ENCODE assay signal across 21 cellular contexts in genomic region chr4:99649778-99650177, GRCh38. TPM values are rescaled to one million over a fixed set of nuclear protein-coding genes. Genes with fewer than 3 reads are reported as not detected.
DNase-seq lines count a peak whose midpoint lies in the region; ATAC-seq, FAIRE-seq and TF ChIP-seq lines count a peak whose summit lies in the region.
"Had no signal": no experiment of that assay in that cellular context is flagged by ENCODE, and none has a peak within 500 bp of the region (broad histone marks: within the 10 kb centered on the region; RNA-seq: fewer than 3 reads in every experiment).

No MANE protein-coding gene starts in this region.

- H3K4me1 ChIP-seq in H1 (replicated peaks in 1 of 4; ENCODE audit: control insufficient read depth in 3 of 4, insufficient read depth in 4 of 4, low read length in 3 of 4) (peaks cover 0 to 7% (median 5%) of the 10 kb centered on the region in 4 experiments; a peak in 3 of 7 replicates), small intestine (ENCODE audit: control insufficient read depth in 2 of 2, insufficient read depth in 1 of 2, low read depth in 1 of 2, low read length in 1 of 2) (no peaks in the 10 kb centered on the region)

- no peak overlapping the region for H2AK5ac ChIP-seq in H1 (ENCODE audit: low read depth, low read length)

- FAIRE-seq in H1 (lab: Jason Lieb, UNC), result no peak
- no peak for FAIRE-seq in small intestine (lab: Jason Lieb, UNC)
- FAIRE-seq: D721Med had no signal

- no peak overlapping the region for H3K23ac ChIP-seq in H1 (ENCODE audit: insufficient read length)

- CTCF ChIA-PET in H1 (lab: Charles Lee; ENCODE audit: partially characterized antibody), result interaction anchor here (0.5 to 1.4 kb wide), 2 partner anchors 81 to 83 kb away, joined by 3 to 4 read pairs; no protein-coding TSS in a partner anchor

- no peaks in the 10 kb centered on the region for H3K79me1 ChIP-seq in H1 (ENCODE audit: low read depth, low read length)

- POLR2A ChIA-PET in H1 (lab: Charles Lee; ENCODE audit: partially characterized antibody), result interaction anchor here (1.4 kb wide), 1 partner anchor 561 kb away, joined by 4 read pairs; the partner anchor contains the start of gene ADH5

- peak overlapping the region; percentile 39; the same call in 1 of the 2 replicates for H2BK12ac ChIP-seq in H1 (ENCODE audit: low read depth, low read length)

- no peak overlapping the region for H3K14ac ChIP-seq in H1 (ENCODE audit: insufficient read length)

- in situ Hi-C loops in GM13976 (cut with MboI; ENCODE audit: low sequenced_read_pairs, unreplicated experiment), result no loop called here

- WGBS in H1 (ENCODE audit: extremely low coverage in 1 of 2, insufficient coverage in 1 of 2, insufficient read length in 1 of 2, insufficient replicate concordance in 2 of 2, low coverage in 1 of 2, low lambda C conversion rate in 2 of 2, missing lambda C conversion rate in 1 of 2), 2 experiments, result 95% methylated on average over 8 of the region's 10 CpGs; no CpG with 5 or more reads in 1 of the 2 experiments
- 81 to 90% (median 89%) methylated on average over 8 to 10 of the region's 10 CpGs for WGBS in small intestine, 3 donors

- H3K18ac ChIP-seq in H1 (ENCODE audit: extremely low read depth, low read length), result no peak overlapping the region; the same call in 1 of the 2 replicates

- no peak for TF ChIP-seq POLR2A in H1 (IDR thresholded peaks at IDR 0.05; ENCODE audit: control extremely low read depth in 1 of 2, low read depth in 2 of 2, low read length in 2 of 2)

- H3K27me3 Mint-ChIP-seq in neural crest cell (ENCODE audit: low read depth), result no peaks in the 10 kb centered on the region
- H3K27me3 Mint-ChIP-seq in stimulated activated memory B cell treated with anti-CD40 and anti-IgM and Interleukin-4, amounts not matched to agents 10 μg/mL and 1 μg/mL and 100 μg/mL, for 72 hours, result peaks cover 10% of the 10 kb centered on the region

- no peak overlapping the region for H2BK15ac ChIP-seq in H1 (ENCODE audit: low read length)

- H3K4ac ChIP-seq in H1 (replicated peaks; ENCODE audit: insufficient read length, low read depth, low read length), result no peak overlapping the region

- no peak overlapping the region for H3K56ac ChIP-seq in H1 (replicated peaks; ENCODE audit: insufficient read length, low read depth, low read length)

- no peak overlapping the region for H2BK120ac ChIP-seq in H1 (replicated peaks; ENCODE audit: low read depth, low read length)

- no peaks in the 10 kb centered on the region for H3K36me3 ChIP-seq in H1 (ENCODE audit: control insufficient read depth in 2 of 4, insufficient read depth in 4 of 4, low read length in 3 of 4)
- no peaks in the 10 kb centered on the region for H3K36me3 ChIP-seq in small intestine (ENCODE audit: control insufficient read depth in 2 of 2, insufficient read depth in 2 of 2, low read length in 2 of 2)
- H3K36me3 ChIP-seq: SJCRH30 had no signal

- TF ChIP-seq RAD21 in H1 (IDR thresholded peaks at IDR 0.05 in 1 of 2, conservative IDR thresholded peaks at IDR 0.05 in 1 of 2; ENCODE audit: low read depth in 2 of 2, low read length in 2 of 2), result no peak

- no peaks in the 10 kb centered on the region for H3K79me2 ChIP-seq in H1 (ENCODE audit: control insufficient read depth in 1 of 2, insufficient read depth in 2 of 2, low read length in 2 of 2)

- ATAC-seq in stimulated activated memory B cell treated with anti-CD40 and anti-IgM and Interleukin-4, amounts not matched to agents 10 μg/mL and 1 μg/mL and 100 μg/mL, for 72 hours, result peak; percentile 20

- H3K4me3 ChIP-seq in H1 (ENCODE audit: extremely low read depth in 1 of 4, insufficient read depth in 2 of 4, low read depth in 3 of 4, low read length in 4 of 4), result no peak overlapping the region
- H3K4me3 ChIP-seq in small intestine (ENCODE audit: low read depth in 1 of 2, low read length in 2 of 2), result no peak overlapping the region
- H3K4me3 ChIP-seq: PC-9, SJCRH30 had no signal

- H4K91ac ChIP-seq in H1 (replicated peaks; ENCODE audit: insufficient read length, low read length), result no peak overlapping the region

- no peak for TF ChIP-seq CTCF in GM13976 (IDR thresholded peaks at IDR 0.05; ENCODE audit: borderline replicate concordance, control extremely low read depth, extremely low read depth, insufficient read depth, missing control alignments)
- TF ChIP-seq CTCF in H1 (IDR thresholded peaks at IDR 0.05; ENCODE audit: control extremely low read depth in 1 of 3, insufficient read depth in 1 of 3, low read depth in 1 of 3, low read length in 3 of 3), result no peak
- no peak for TF ChIP-seq CTCF in neural crest cell (conservative IDR thresholded peaks at IDR 0.05)

- no peak for TF ChIP-seq EP300 in H1 (IDR thresholded peaks at IDR 0.05; ENCODE audit: borderline replicate concordance in 1 of 2, low read depth in 2 of 2, low read length in 2 of 2)

- no peak overlapping the region for H2BK20ac ChIP-seq in H1 (ENCODE audit: low read length)

- H4K20me1 ChIP-seq in H1 (replicated peaks in 1 of 2; ENCODE audit: control insufficient read depth in 1 of 2, insufficient read depth in 2 of 2, low read length in 2 of 2), result no peaks in the 10 kb centered on the region

- no peak overlapping the region for H2BK5ac ChIP-seq in H1 (ENCODE audit: low read depth, low read length)

- H3K4me3 Mint-ChIP-seq in neural crest cell, result no peak overlapping the region
- H3K4me3 Mint-ChIP-seq in stimulated activated memory B cell treated with anti-CD40 and anti-IgM and Interleukin-4, amounts not matched to agents 10 μg/mL and 1 μg/mL and 100 μg/mL, for 72 hours, result no peak overlapping the region

- H3K9me3 Mint-ChIP-seq in neural crest cell, result no peaks in the 10 kb centered on the region
- no peaks in the 10 kb centered on the region for H3K9me3 Mint-ChIP-seq in stimulated activated memory B cell treated with anti-CD40 and anti-IgM and Interleukin-4, amounts not matched to agents 10 μg/mL and 1 μg/mL and 100 μg/mL, for 72 hours

- no peak overlapping the region for H4K5ac ChIP-seq in H1 (ENCODE audit: insufficient read length, low read depth, low read length)

- H3K27ac Mint-ChIP-seq in neural crest cell (ENCODE audit: unreplicated experiment), result peak overlapping the region; percentile 92
- H3K27ac Mint-ChIP-seq in stimulated activated memory B cell treated with anti-CD40 and anti-IgM and Interleukin-4, amounts not matched to agents 10 μg/mL and 1 μg/mL and 100 μg/mL, for 72 hours, result no peak overlapping the region

- no peaks in the 10 kb centered on the region for H3K36me3 Mint-ChIP-seq in neural crest cell (ENCODE audit: low read depth)
- no peaks in the 10 kb centered on the region for H3K36me3 Mint-ChIP-seq in stimulated activated memory B cell treated with anti-CD40 and anti-IgM and Interleukin-4, amounts not matched to agents 10 μg/mL and 1 μg/mL and 100 μg/mL, for 72 hours

- H2AFZ ChIP-seq in H1 (ENCODE audit: low read length), result no peak overlapping the region
- H2AFZ ChIP-seq: PC-9 had no signal

- H3K9ac ChIP-seq in H1 (replicated peaks in 1 of 4; ENCODE audit: extremely low read depth in 1 of 4, low read depth in 3 of 4, low read length in 3 of 4), result no peak overlapping the region
- H3K9ac ChIP-seq: KMS-11 had no signal

- H3K4me1 Mint-ChIP-seq in neural crest cell, result peaks cover 36% of the 10 kb centered on the region
- no peaks in the 10 kb centered on the region for H3K4me1 Mint-ChIP-seq in stimulated activated memory B cell treated with anti-CD40 and anti-IgM and Interleukin-4, amounts not matched to agents 10 μg/mL and 1 μg/mL and 100 μg/mL, for 72 hours

- H3K27ac ChIP-seq in H1 (ENCODE audit: low read depth, low read length) (no peak overlapping the region), small intestine (ENCODE audit: low read depth in 1 of 2, low read length in 1 of 2) (no peak overlapping the region)
- H3K27ac ChIP-seq: C4-2B, HL-60, KMS-11, PC-9, SJCRH30 had no signal

- DNase-seq in GM13976 (ENCODE audit: low spot score), result peak; percentile 16
- DNase-seq in H1 (ENCODE audit: low read depth in 1 of 2, low spot score in 2 of 2), result no peak
- DNase-seq in neural crest cell (ENCODE audit: low read depth, low spot score), result no peak
- DNase-seq in iPS-NIHi7 (ENCODE audit: extremely low spot score), result no peak
- no peak for DNase-seq in small intestine
- DNase-seq in DMS53 treated with DMSO at 0.1 percent for 48 hours (lab: John Stamatoyannopoulos, UW; ENCODE audit: unreplicated experiment), result no peak
- DNase-seq: DMS79, HCEC 1CT, NCI-H1417, NCI-H187 treated with DMSO at 0.1 percent for 48 hours, NCI-H226, NCI-H524, PC-9, SJCRH30 had no signal

- no peak overlapping the region for H4K8ac ChIP-seq in H1 (ENCODE audit: extremely low read depth, insufficient read depth, low read length)

- no peaks in the 10 kb centered on the region for H3K23me2 ChIP-seq in H1 (ENCODE audit: low read depth, low read length)

- H3K9me3 ChIP-seq in H1 (ENCODE audit: insufficient read depth in 2 of 2, low read depth in 1 of 2, low read length in 1 of 2) (no peaks in the 10 kb centered on the region), small intestine (ENCODE audit: control insufficient read depth, low read depth) (no peaks in the 10 kb centered on the region)
- H3K9me3 ChIP-seq: SJCRH30 had no signal

- no peak overlapping the region for H3K4me2 ChIP-seq in H1 (ENCODE audit: insufficient read depth in 1 of 2, low read depth in 2 of 2, low read length in 2 of 2)
- H3K4me2 ChIP-seq: KMS-11, PC-9 had no signal

- H3K27me3 ChIP-seq in H1 (replicated peaks in 1 of 4; ENCODE audit: control insufficient read depth in 3 of 4, extremely low read depth in 1 of 4, insufficient read depth in 3 of 4, low read length in 3 of 4) (peaks cover 4 to 13% (median 5%) of the 10 kb centered on the region in 4 experiments; a peak in 5 of 7 replicates), small intestine (ENCODE audit: control insufficient read depth in 2 of 2, insufficient read depth in 2 of 2, low read length in 2 of 2) (no peaks in the 10 kb centered on the region)
- H3K27me3 ChIP-seq: SJCRH30 had no signal

TF ChIP-seq in H1, 55 proteins besides CTCF, POLR2A, EP300 and RAD21 (continues in another document):
- TF ChIP-seq CBX8 (IDR thresholded peaks at IDR 0.05; ENCODE audit: borderline replicate concordance, low read depth, low read length) (no peak), SP2 (IDR thresholded peaks at IDR 0.05; ENCODE audit: low read length) (no peak), BRCA1 (IDR thresholded peaks at IDR 0.05; ENCODE audit: low read depth, low read length) (no peak), CREB1 (IDR thresholded peaks at IDR 0.05) (no peak), BCL11A (IDR thresholded peaks at IDR 0.05; ENCODE audit: low read depth in 2 of 2, low read length in 2 of 2) (no peak)

RNA-seq across cellular contexts. Expression of gene C4orf54, which starts 7.8 kb away (rescaled TPM):
- total RNA-seq in H1 (2021; fragmentation: NEBNext Ultra II Directional; extraction: Animal tissue kit (Norgen Biotek cat#: 25700)), result not detected in 2 replicates
- not detected in 2 replicates for polyA plus RNA-seq in H1 (2011; rRNA removed)
- polyA plus RNA-seq in H1 (2011; cell fraction: cytosol; rRNA removed), result not detected
- polyA plus RNA-seq in H1 (2011; cell fraction: nucleus; rRNA removed), result 0.01 TPM
- not detected in 4 replicates for polyA plus RNA-seq in H1 (2012, experiment 1 of 2)
- not detected for polyA plus RNA-seq in H1 (2012, experiment 2 of 2)
- polyA plus RNA-seq in H1 (2013, experiment 1 of 2), result 0.02 TPM
- not detected for polyA plus RNA-seq in H1 (2013, experiment 2 of 2)
- polyA minus RNA-seq in H1 (2011; rRNA and poly(A)+ RNA removed), result not detected in 2 replicates
- polyA minus RNA-seq in H1 (2011; cell fraction: cytosol; rRNA and poly(A)+ RNA removed), result not detected
- polyA minus RNA-seq in H1 (2011; cell fraction: nucleus; rRNA and poly(A)+ RNA removed), result 0.10 TPM
- 0.05 TPM in 2 replicates for total RNA-seq in neural crest cell
- polyA plus RNA-seq in small intestine, result under 1 TPM in 2 of 3 donors, not detected in 1; under 0.01 to 0.27 TPM
- total RNA-seq: G401, HT1080 had no signal
